Comparison of ENCODE assay signal across 15 cellular contexts in genomic region chr9:131715906-131716305, GRCh38. TPM values are rescaled to one million over a fixed set of nuclear protein-coding genes. Genes with fewer than 3 reads are reported as not detected.
DNase-seq lines count a peak whose midpoint lies in the region; ATAC-seq and TF ChIP-seq lines count a peak whose summit lies in the region.
"Had no signal": no experiment of that assay in that cellular context is flagged by ENCODE, and none has a peak within 500 bp of the region (broad histone marks: within the 10 kb centered on the region; RNA-seq: fewer than 3 reads in every experiment).

No MANE protein-coding gene starts in this region.

- TF ChIP-seq CTCF in CD4-positive, alpha-beta T cell (IDR thresholded peaks at IDR 0.05) = no peak
- TF ChIP-seq CTCF in colonic mucosa (IDR thresholded peaks at IDR 0.05) (no peak), sigmoid colon (IDR thresholded peaks at IDR 0.05) (no peak)

- H3K4me1 Mint-ChIP-seq in CD4-positive, alpha-beta T cell (ENCODE audit: low read depth) = peaks cover 85% of the 10 kb centered on the region
- H3K4me1 Mint-ChIP-seq in activated CD4-positive, alpha-beta T cell treated with anti-CD3 and anti-CD28 coated beads, Interleukin-2, amount 10 ng/mL, durations not matched to agents 24 days and 14 days = peaks cover 62% of the 10 kb centered on the region

- 81 to 84% methylated on average over 5 of the region's 5 CpGs for WGBS in sigmoid colon, 2 donors

- no peaks in the 10 kb centered on the region for H3K27me3 Mint-ChIP-seq in CD4-positive, alpha-beta T cell
- no peaks in the 10 kb centered on the region for H3K27me3 Mint-ChIP-seq in activated CD4-positive, alpha-beta T cell treated with anti-CD3 and anti-CD28 coated beads, Interleukin-2, amount 10 ng/mL, durations not matched to agents 24 days and 14 days
- H3K27me3 Mint-ChIP-seq: activated CD4-positive, alpha-beta memory T cell treated with anti-CD3 and anti-CD28 coated beads for 36 hours; CD8-positive, alpha-beta memory T cell; stimulated activated naive B cell treated with anti-CD40 and anti-IgM and Interleukin-4, amounts not matched to agents 10 μg/mL and 1 μg/mL and 100 μg/mL, for 72 hours had no signal

- intact Hi-C loops in CD4-positive, alpha-beta T cell (cut with DNase I, micrococcal nuclease) = no loop called here
- intact Hi-C loops in colonic mucosa (cut with DNase I) = no loop called here
- intact Hi-C loops in left ventricle myocardium superior (cut with micrococcal nuclease) = no loop called here
- intact Hi-C loops in sigmoid colon (cut with DNase I) = no loop called here
- intact Hi-C loops in activated CD4-positive, alpha-beta T cell treated with anti-CD3 and anti-CD28 coated beads, Interleukin-2, amount 10 ng/mL, durations not matched to agents 24 days and 14 days (cut with micrococcal nuclease) = no loop called here

- H3K4me3 Mint-ChIP-seq in CD4-positive, alpha-beta T cell = no peak overlapping the region
- no peak overlapping the region for H3K4me3 Mint-ChIP-seq in activated CD4-positive, alpha-beta T cell treated with anti-CD3 and anti-CD28 coated beads, Interleukin-2, amount 10 ng/mL, durations not matched to agents 24 days and 14 days
- H3K4me3 Mint-ChIP-seq: activated CD4-positive, alpha-beta memory T cell treated with anti-CD3 and anti-CD28 coated beads for 36 hours; activated T-cell treated with anti-CD3 and anti-CD28 coated beads, Interleukin-2, amount 50 U/mL, for 72 hours; stimulated activated naive B cell treated with anti-CD40 and anti-IgM and Interleukin-4, amounts not matched to agents 10 μg/mL and 1 μg/mL and 100 μg/mL, for 72 hours had no signal

- H3K27ac Mint-ChIP-seq in CD4-positive, alpha-beta T cell = peak overlapping the region; percentile 72
- H3K27ac Mint-ChIP-seq in activated CD4-positive, alpha-beta T cell treated with anti-CD3 and anti-CD28 coated beads, Interleukin-2, amount 10 ng/mL, durations not matched to agents 24 days and 14 days = no peak overlapping the region
- H3K27ac Mint-ChIP-seq: activated CD4-positive, alpha-beta memory T cell treated with anti-CD3 and anti-CD28 coated beads for 36 hours; activated T-cell treated with anti-CD3 and anti-CD28 coated beads, Interleukin-2, amount 50 U/mL, for 72 hours had no signal

- H3K36me3 ChIP-seq in colonic mucosa (no peaks in the 10 kb centered on the region), sigmoid colon (no peaks in the 10 kb centered on the region)

- no peak for ATAC-seq in CD4-positive, alpha-beta T cell (ENCODE audit: poor library complexity)
- peak; percentile 38 for ATAC-seq in left ventricle myocardium superior
- no peak for ATAC-seq in HG02970 (IDR thresholded peaks at IDR 0.05; ENCODE audit: low FRiP score, unreplicated experiment)
- ATAC-seq: activated T-cell treated with anti-CD3 and anti-CD28 coated beads, Interleukin-2, amount 50 U/mL, for 72 hours; K562; stimulated activated naive B cell treated with anti-CD40 and anti-IgM and Interleukin-4, amounts not matched to agents 10 μg/mL and 1 μg/mL and 100 μg/mL, for 72 hours had no signal

- POLR2A ChIA-PET in CD4-positive, alpha-beta T cell (lab: Charles Lee) = no interaction called here

- H3K4me3 ChIP-seq in colonic mucosa = no peak overlapping the region
- no peak overlapping the region for H3K4me3 ChIP-seq in sigmoid colon
- H3K4me3 ChIP-seq: K562, spleen had no signal

- TF ChIP-seq POLR2A in sigmoid colon (IDR thresholded peaks at IDR 0.05) = no peak

- in situ Hi-C loops in ACHN (cut with HindIII; ENCODE audit: low pct_ligation_motif_present, low pct_unique_long_range_greater_than_20kb, low sequenced_read_pairs) = no loop called here

- no peak overlapping the region for H3K9ac ChIP-seq in colonic mucosa (ENCODE audit: low read depth in 2 of 2, low read length in 2 of 2)

- H3K27ac ChIP-seq in CD4-positive, alpha-beta T cell (ENCODE audit: low read depth, low read length) = no peak overlapping the region
- H3K27ac ChIP-seq in colonic mucosa = peak overlapping the region; percentile 5
- H3K27ac ChIP-seq in sigmoid colon = peak overlapping the region in 3 of 4 donors; percentile 79 to 86 (median 85)

- no peaks in the 10 kb centered on the region for H3K4me1 ChIP-seq in colonic mucosa
- H3K4me1 ChIP-seq in sigmoid colon = peaks cover 0 to 36% (median 32%) of the 10 kb centered on the region in 4 donors

- peaks cover 60% of the 10 kb centered on the region for H3K36me3 Mint-ChIP-seq in CD4-positive, alpha-beta T cell (ENCODE audit: low read depth)
- peaks cover 33% of the 10 kb centered on the region for H3K36me3 Mint-ChIP-seq in activated CD4-positive, alpha-beta T cell treated with anti-CD3 and anti-CD28 coated beads, Interleukin-2, amount 10 ng/mL, durations not matched to agents 24 days and 14 days (ENCODE audit: low read depth)

- no peaks in the 10 kb centered on the region for H3K9me3 Mint-ChIP-seq in CD4-positive, alpha-beta T cell
- no peaks in the 10 kb centered on the region for H3K9me3 Mint-ChIP-seq in activated CD4-positive, alpha-beta T cell treated with anti-CD3 and anti-CD28 coated beads, Interleukin-2, amount 10 ng/mL, durations not matched to agents 24 days and 14 days
- H3K9me3 Mint-ChIP-seq: activated CD4-positive, alpha-beta memory T cell treated with anti-CD3 and anti-CD28 coated beads for 36 hours; activated T-cell treated with anti-CD3 and anti-CD28 coated beads, Interleukin-2, amount 50 U/mL, for 72 hours; CD8-positive, alpha-beta memory T cell; stimulated activated naive B cell treated with anti-CD40 and anti-IgM and Interleukin-4, amounts not matched to agents 10 μg/mL and 1 μg/mL and 100 μg/mL, for 72 hours had no signal

- no peaks in the 10 kb centered on the region for H3K27me3 ChIP-seq in CD4-positive, alpha-beta T cell (ENCODE audit: control insufficient read depth, insufficient read depth, low read length)
- H3K27me3 ChIP-seq in colonic mucosa (no peaks in the 10 kb centered on the region), sigmoid colon (no peaks in the 10 kb centered on the region)
- H3K27me3 ChIP-seq: spleen had no signal

- DNase-seq in CD4-positive, alpha-beta T cell = no peak
- DNase-seq in colonic mucosa (no peak), left ventricle myocardium superior (peak; percentile 70), sigmoid colon (no peak), ACHN (no peak)
- DNase-seq in activated CD4-positive, alpha-beta T cell treated with anti-CD3 and anti-CD28 coated beads, Interleukin-2, amount 10 ng/mL, durations not matched to agents 24 days and 14 days = no peak
- no peak for DNase-seq in central memory CD4-positive, alpha-beta T cell
- DNase-seq: activated CD4-positive, alpha-beta memory T cell treated with anti-CD3 and anti-CD28 coated beads for 36 hours; activated T-cell treated with anti-CD3 and anti-CD28 coated beads, Interleukin-2, amount 50 U/mL, for 72 hours; CD8-positive, alpha-beta memory T cell; NCI-H1092 treated with DMSO at 0.1 percent for 48 hours; stimulated activated naive B cell treated with anti-CD40 and anti-IgM and Interleukin-4, amounts not matched to agents 10 μg/mL and 1 μg/mL and 100 μg/mL, for 72 hours had no signal

- no peak for TF ChIP-seq EP300 in sigmoid colon (IDR thresholded peaks at IDR 0.05)

- CTCF ChIA-PET in CD4-positive, alpha-beta T cell (lab: Charles Lee) = interaction anchor here (1.1 kb wide), 1 partner anchor 40 kb away, joined by 3 read pairs; no protein-coding TSS in a partner anchor

- H3K9me3 ChIP-seq in CD4-positive, alpha-beta T cell (ENCODE audit: control insufficient read depth, low read length) = no peaks in the 10 kb centered on the region
- H3K9me3 ChIP-seq in colonic mucosa (no peaks in the 10 kb centered on the region), sigmoid colon (no peaks in the 10 kb centered on the region)
- H3K9me3 ChIP-seq: spleen had no signal

RNA-seq across cellular contexts. Expression of gene RAPGEF1, which starts 24.0 kb away (rescaled TPM):
- total RNA-seq in CD4-positive, alpha-beta T cell = 100 to 1,000 TPM; 130 to 134 TPM
- total RNA-seq in colonic mucosa (10 to 100 TPM; 47.2 to 58.6 TPM), left ventricle myocardium superior (156 TPM), sigmoid colon (10 to 100 TPM; 41.7 to 58.2 (median 49.0) TPM)
- polyA plus RNA-seq in sigmoid colon = 10 to 100 TPM; 14.4 to 45.3 (median 20.3) TPM
- 150 and 153 TPM in 2 replicates for total RNA-seq in activated CD4-positive, alpha-beta T cell treated with anti-CD3 and anti-CD28 coated beads, Interleukin-2, amount 10 ng/mL, durations not matched to agents 24 days and 14 days
